In genomic region chr10:61068471-61068870, GRCh38 we compare ENCODE assay signal across 16 cellular contexts.
"Had no signal": no experiment of that assay in that cellular context is flagged by ENCODE, and none has a peak within 500 bp of the region (broad histone marks: within the 10 kb centered on the region; RNA-seq: fewer than 3 reads in every experiment).

No MANE protein-coding gene starts in this region.

- H3K27me3 Mint-ChIP-seq: type B pancreatic cell had no signal

- H3K9me3 Mint-ChIP-seq: naive thymus-derived CD4-positive, alpha-beta T cell; type B pancreatic cell had no signal

- DNase-seq: colonic mucosa; dermis blood vessel endothelial cell; foreskin melanocyte; head of caudate nucleus; left colon; naive thymus-derived CD4-positive, alpha-beta T cell; psoas muscle; retina; sigmoid colon; small intestine; stimulated activated CD4-positive, alpha-beta T cell treated with anti-CD3 and anti-CD28 coated beads, Interleukin-2, amount 100 ng/mL, for 48 hours; stimulated activated naive CD4-positive, alpha-beta T cell treated with Interleukin-2 at 50 U/mL for 16 hours had no signal

- H3K4me3 ChIP-seq: colonic mucosa, hepatocyte, psoas muscle, sigmoid colon had no signal

- H3K4me2 ChIP-seq: hepatocyte had no signal

- H3K4me3 Mint-ChIP-seq: naive thymus-derived CD4-positive, alpha-beta T cell; type B pancreatic cell had no signal

- H3K9me3 ChIP-seq: colonic mucosa, neutrophil, psoas muscle, sigmoid colon had no signal

- H2AFZ ChIP-seq: hepatocyte had no signal

- H3K4me1 ChIP-seq: colonic mucosa, sigmoid colon had no signal

- H3K27ac ChIP-seq: colonic mucosa, hepatocyte, neutrophil, psoas muscle, sigmoid colon had no signal

- H3K27me3 ChIP-seq: colonic mucosa, hepatocyte, neutrophil, sigmoid colon had no signal

- FAIRE-seq: small intestine, urothelium cell line had no signal

- ATAC-seq: left colon; naive thymus-derived CD4-positive, alpha-beta T cell had no signal

- H3K79me2 ChIP-seq: hepatocyte had no signal

- H3K36me3 ChIP-seq: colonic mucosa, neutrophil, sigmoid colon had no signal

- H3K27ac Mint-ChIP-seq: naive thymus-derived CD4-positive, alpha-beta T cell; type B pancreatic cell had no signal

- H3K36me3 Mint-ChIP-seq: naive thymus-derived CD4-positive, alpha-beta T cell; type B pancreatic cell had no signal

- H3K4me1 Mint-ChIP-seq: naive thymus-derived CD4-positive, alpha-beta T cell had no signal
